Comparison of ENCODE assay signal across 1 cellular context in genomic region chr15:39998511-39998910, GRCh38.
TF ChIP-seq lines count a peak whose summit lies in the region.

No MANE protein-coding gene starts in this region.

TF ChIP-seq in IMR-90, 13 proteins besides CTCF, POLR2A, EP300 and RAD21 (continued from another document):
- TF ChIP-seq, protein P1, sequence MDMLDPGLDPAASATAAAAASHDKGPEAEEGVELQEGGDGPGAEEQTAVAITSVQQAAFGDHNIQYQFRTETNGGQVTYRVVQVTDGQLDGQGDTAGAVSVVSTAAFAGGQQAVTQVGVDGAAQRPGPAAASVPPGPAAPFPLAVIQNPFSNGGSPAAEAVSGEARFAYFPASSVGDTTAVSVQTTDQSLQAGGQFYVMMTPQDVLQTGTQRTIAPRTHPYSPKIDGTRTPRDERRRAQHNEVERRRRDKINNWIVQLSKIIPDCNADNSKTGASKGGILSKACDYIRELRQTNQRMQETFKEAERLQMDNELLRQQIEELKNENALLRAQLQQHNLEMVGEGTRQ (IDR thresholded peaks at IDR 0.05; ENCODE audit: low read depth, low read length): no peak
- no peak for TF ChIP-seq MAFK (IDR thresholded peaks at IDR 0.05; ENCODE audit: low read depth, low read length)
- no peak for TF ChIP-seq CEBPB (IDR thresholded peaks at IDR 0.05; ENCODE audit: low read depth, low read length)
- TF ChIP-seq CHD1 (IDR thresholded peaks at IDR 0.05; ENCODE audit: low read depth, low read length): no peak
- no peak for TF ChIP-seq SMC3 (IDR thresholded peaks at IDR 0.05; ENCODE audit: low read depth, low read length)
- no peak for TF ChIP-seq MAZ (IDR thresholded peaks at IDR 0.05; ENCODE audit: borderline replicate concordance, low read depth, low read length)
- no peak for TF ChIP-seq RCOR1 (IDR thresholded peaks at IDR 0.05; ENCODE audit: insufficient replicate concordance, low read length)
- no peak for TF ChIP-seq NFE2L2 (IDR thresholded peaks at IDR 0.05; ENCODE audit: low read depth, low read length)
